In the genomic region with DNA sequence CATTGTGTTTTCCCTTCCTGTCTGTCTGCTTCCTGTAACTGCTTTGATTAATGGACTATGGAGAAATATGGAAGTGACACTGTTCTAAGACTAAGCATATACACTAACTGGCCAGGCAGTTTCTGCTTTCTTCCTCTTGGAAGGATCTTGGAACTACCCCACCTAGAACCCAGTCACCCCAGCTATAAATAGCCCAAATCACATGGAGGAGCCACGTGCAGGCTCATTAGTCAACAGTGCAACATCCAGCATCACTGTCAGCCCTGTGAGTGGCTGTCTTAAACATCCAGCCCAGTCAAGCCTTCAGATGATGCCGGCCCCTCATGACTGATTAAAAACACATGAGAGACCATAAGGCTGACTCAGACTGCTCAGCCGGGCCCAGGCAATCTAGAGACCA, we compare ENCODE assay signal across 9 cellular contexts. TPM values are rescaled to one million over a fixed set of nuclear protein-coding genes. Genes with fewer than 3 reads are reported as not detected.
DNase-seq lines count a peak whose midpoint lies in the region; ATAC-seq and TF ChIP-seq lines count a peak whose summit lies in the region.
"Had no signal": no experiment of that assay in that cellular context is flagged by ENCODE, and none has a peak within 500 bp of the region (broad histone marks: within the 10 kb centered on the region; RNA-seq: fewer than 3 reads in every experiment).

No MANE protein-coding gene starts in this region.

- no peak overlapping the region for H3K4me3 ChIP-seq in AG04449 (ENCODE audit: low read depth, low read length)

- CTCF ChIA-PET in AG04449 (lab: Yijun Ruan, JAX): no interaction called here

- TF ChIP-seq CTCF in AG04449 (IDR thresholded peaks at IDR 0.05; ENCODE audit: insufficient read depth, low read length, missing control alignments): no peak

- DNase-seq in AG04449 (ENCODE audit: low read depth, low spot score): peak; percentile 70
- DNase-seq in HS-27A (ENCODE audit: low read depth): peak; percentile 80
- DNase-seq in brain pericyte (ENCODE audit: low read depth, low spot score): peak; percentile 15
- peak; percentile 11 to 41 for DNase-seq in left colon
- DNase-seq in NCI-H526 treated with DMSO at 0.1 percent for 48 hours (lab: John Stamatoyannopoulos, UW): no peak
- DNase-seq in D341Med (ENCODE audit: low spot score): no peak
- no peak for DNase-seq in stimulated activated CD4-positive, alpha-beta T cell treated with anti-CD3 and anti-CD28 coated beads, Interleukin-2, amount 100 ng/mL, for 24 hours
- DNase-seq: SHP77 treated with DMSO at 0.1 percent for 48 hours had no signal

- ATAC-seq in left colon (no peak), GM19023 (IDR thresholded peaks at IDR 0.05; ENCODE audit: unreplicated experiment) (no peak)

- intact Hi-C loops in left colon (cut with DNase I, micrococcal nuclease): no loop called here

- POLR2A ChIA-PET in AG04449 (lab: Yijun Ruan, JAX): interaction anchor here (0.9 to 1.6 kb wide), 2 partner anchors 9 to 37 kb away, joined by 4 read pairs; no protein-coding TSS in a partner anchor

RNA-seq across cellular contexts. Expression of a gene that starts 39.2 kb away (rescaled TPM):
- 1 to 10 TPM; 6.0 to 9.4 TPM for total RNA-seq in left colon

Comparison
In these comparisons a context has a peak if more than half of its experiments do, and no peak if none do; other contexts are left out.
1. DNase-seq: peak in AG04449 (single experiment), HS-27A (single experiment), brain pericyte (single experiment) and left colon (2 of 2); none in NCI-H526 treated with DMSO at 0.1 percent for 48 hours (single experiment), D341Med (single experiment) and stimulated activated CD4-positive, alpha-beta T cell treated with anti-CD3 and anti-CD28 coated beads, Interleukin-2, amount 100 ng/mL, for 24 hours (0 of 2).